ENCODE assay signal across 8 cellular contexts in the genomic region with DNA sequence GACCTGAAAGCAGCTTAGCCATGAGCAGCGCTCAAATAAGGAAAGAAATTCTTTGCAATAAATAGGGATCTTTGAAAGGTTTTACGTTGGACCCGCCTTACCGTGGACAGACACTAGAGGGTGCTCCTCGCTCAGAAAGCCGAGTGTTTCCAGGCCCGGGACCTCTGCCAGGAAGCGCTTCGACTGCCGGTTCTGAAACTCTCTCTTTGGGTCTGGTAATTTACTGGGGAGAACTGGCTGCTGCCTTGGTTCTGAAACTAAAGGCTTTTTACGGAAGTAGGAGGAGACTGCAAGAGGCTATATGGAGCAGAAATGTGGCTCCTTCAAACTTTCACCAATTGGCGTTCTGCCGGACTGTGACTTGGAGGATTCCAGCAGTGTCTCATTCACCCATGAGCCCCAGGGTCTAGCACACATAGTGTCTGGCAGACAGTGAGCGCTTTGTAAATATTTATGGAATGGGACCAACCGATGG. TPM values are rescaled to one million over a fixed set of nuclear protein-coding genes. Genes with fewer than 3 reads are reported as not detected.
DNase-seq lines count a peak whose midpoint lies in the region; ATAC-seq and TF ChIP-seq lines count a peak whose summit lies in the region.

No MANE protein-coding gene starts in this region.

- H3K27ac ChIP-seq in colonic mucosa (no peak overlapping the region), left lung (no peak overlapping the region)

- peak; percentile 80 for TF ChIP-seq CTCF in colonic mucosa (IDR thresholded peaks at IDR 0.05)
- peak; percentile 74 to 80 for TF ChIP-seq CTCF in left lung (IDR thresholded peaks at IDR 0.05)

- H3K4me1 ChIP-seq in colonic mucosa = no peaks in the 10 kb centered on the region
- H3K4me1 ChIP-seq in left lung = peaks cover 0 to 9% of the 10 kb centered on the region in 2 donors

- intact Hi-C loops in colonic mucosa (cut with DNase I) = loop anchor here (10.0 kb wide), 1 partner anchor 363 kb away; no protein-coding TSS in a partner anchor
- intact Hi-C loops in left lung (cut with DNase I) = loop anchor here in 1 of 2 donors (10.0 kb wide), 1 partner anchor 213 kb away; no protein-coding TSS in a partner anchor

- H3K27me3 ChIP-seq in colonic mucosa (no peaks in the 10 kb centered on the region), left lung (peaks cover 5 to 83% of the 10 kb centered on the region in 2 donors)

- DNase-seq in NK-92 treated with Interleukin-12 subunit alpha and Interleukin-12 subunit beta, amount 100 ng/mL, for 24 hours (lab: John Stamatoyannopoulos, UW) = peak; percentile 27
- DNase-seq in NK-92 (lab: John Stamatoyannopoulos, UW; ENCODE audit: unreplicated experiment) (no peak), NCI-H2196 (lab: John Stamatoyannopoulos, UW; ENCODE audit: unreplicated experiment) (peak; percentile 84), colonic mucosa (peak; percentile 93), left lung (peak; percentile 69 to 70)
- DNase-seq in activated CD4-positive, alpha-beta T cell treated with anti-CD3 and anti-CD28 coated beads for 4 hours = peak; percentile 60 to 74
- DNase-seq in stimulated activated CD4-positive, alpha-beta T cell treated with anti-CD3 and anti-CD28 coated beads, Interleukin-1b, Interleukin-23, amount 100 ng/mL, for 4 hours (ENCODE audit: low read depth in 2 of 2) = peak; percentile 61 to 68

- H3K36me3 ChIP-seq in colonic mucosa = no peaks in the 10 kb centered on the region
- H3K36me3 ChIP-seq in left lung = no peaks in the 10 kb centered on the region

- H3K9ac ChIP-seq in colonic mucosa (ENCODE audit: low read depth in 2 of 2, low read length in 2 of 2) = no peak overlapping the region

- H3K9me3 ChIP-seq in colonic mucosa (no peaks in the 10 kb centered on the region), left lung (no peaks in the 10 kb centered on the region)

- ATAC-seq in left lung (peak; percentile 98), GM18868 (IDR thresholded peaks at IDR 0.05; ENCODE audit: unreplicated experiment) (no peak)

- no peak overlapping the region for H3K4me3 ChIP-seq in colonic mucosa
- H3K4me3 ChIP-seq in left lung = peak overlapping the region in 1 of 2 donors; percentile 12

RNA-seq across cellular contexts. Expression of gene HOXB9, which starts 45.6 kb away (rescaled TPM):
- total RNA-seq in colonic mucosa (10 to 100 TPM; 37.1 to 73.9 TPM), left lung (not detected)

RNA-seq across cellular contexts. Expression of gene PRAC1, which starts 50.6 kb away (rescaled TPM):
- total RNA-seq in colonic mucosa = 100 to 1,000 TPM; 237 to 328 TPM
- not detected for total RNA-seq in left lung

RNA-seq across cellular contexts. Expression of gene PRAC2, which starts 51.3 kb away (rescaled TPM):
- total RNA-seq in colonic mucosa = 10 to 100 TPM; 12.9 to 19.4 TPM
- not detected for total RNA-seq in left lung

RNA-seq across cellular contexts. Expression of gene HOXB8, which starts 56.6 kb away (rescaled TPM):
- 1 to 10 TPM; 4.2 to 7.4 TPM for total RNA-seq in colonic mucosa
- total RNA-seq in left lung = under 1 TPM; 0.32 to 0.39 TPM

RNA-seq across cellular contexts. Expression of gene HOXB13, which starts 56.8 kb away (rescaled TPM):
- total RNA-seq in colonic mucosa = 100 to 1,000 TPM in 1 of 2 donors, 10 to 100 TPM in 1; 82.9 to 122 TPM
- not detected for total RNA-seq in left lung

Comparison
In these comparisons a context has a peak if more than half of its experiments do, and no peak if none do; other contexts are left out.
1. RNA of gene HOXB9, which starts 45.6 kb away (total RNA-seq): 37.1 to 73.9 TPM in colonic mucosa; not detected in left lung; every median in the first group is over 10 times any median in the second.
2. RNA of gene PRAC1, which starts 50.6 kb away (total RNA-seq): 237 to 328 TPM in colonic mucosa; not detected in left lung; every median in the first group is over 100 times any median in the second.
3. RNA of gene PRAC2, which starts 51.3 kb away (total RNA-seq): 12.9 to 19.4 TPM in colonic mucosa; not detected in left lung; every median in the first group is over 10 times any median in the second.